Comparison of ENCODE assay signal across 1 cellular context in genomic region chr14:104856157-104856868, GRCh38.
TF ChIP-seq lines count a peak whose summit lies in the region.

No MANE protein-coding gene starts in this region.

TF ChIP-seq in K562, 482 proteins besides CTCF, POLR2A, EP300 and RAD21:
- TF ChIP-seq HDAC1 (IDR thresholded peaks at IDR 0.05) = no peak
